ENCODE assay signal across 33 cellular contexts in the genomic region with DNA sequence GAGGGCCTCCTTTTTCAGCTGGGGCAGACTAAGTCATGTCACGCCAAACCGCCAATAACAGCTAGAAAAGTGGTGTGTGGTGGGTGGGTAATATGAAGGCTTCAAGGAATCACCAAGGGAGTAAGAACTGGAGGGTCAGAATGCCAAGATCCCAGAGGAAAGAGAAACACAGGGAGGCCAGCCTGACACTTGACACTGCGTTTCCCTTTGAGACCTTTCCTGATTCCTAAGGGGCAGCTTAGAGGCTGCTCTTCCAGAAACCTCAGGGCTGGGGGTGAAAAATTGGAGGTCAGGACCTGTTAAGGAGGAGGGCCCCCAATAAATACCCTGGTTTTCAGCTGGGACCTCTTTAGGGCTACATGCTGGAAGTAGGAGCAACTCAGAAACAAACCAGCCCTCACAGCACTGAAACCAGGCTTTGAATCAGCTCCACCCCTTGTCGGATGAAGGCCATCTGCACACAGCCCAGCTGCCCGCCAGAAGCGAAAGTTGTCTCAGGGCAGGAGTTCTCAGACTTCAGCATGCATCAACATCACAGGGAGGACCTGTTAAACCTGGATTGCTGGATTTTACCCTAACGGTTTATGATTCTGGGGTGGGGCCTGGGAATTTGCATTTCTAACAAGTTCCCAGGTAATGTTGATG. TPM values are rescaled to one million over a fixed set of nuclear protein-coding genes. Genes with fewer than 3 reads are reported as not detected.
DNase-seq lines count a peak whose midpoint lies in the region; ATAC-seq, FAIRE-seq and TF ChIP-seq lines count a peak whose summit lies in the region.
"Had no signal": no experiment of that assay in that cellular context is flagged by ENCODE, and none has a peak within 500 bp of the region (broad histone marks: within the 10 kb centered on the region; RNA-seq: fewer than 3 reads in every experiment).

No MANE protein-coding gene starts in this region.

- peaks cover 2% of the 10 kb centered on the region for H3K27me3 Mint-ChIP-seq in neural progenitor cell (ENCODE audit: insufficient read depth, low read depth)
- H3K27me3 Mint-ChIP-seq in naive thymus-derived CD4-positive, alpha-beta T cell: peaks cover 10 to 26% (median 19%) of the 10 kb centered on the region in 5 donors

- peak; percentile 7 for FAIRE-seq in H1 (lab: Jason Lieb, UNC)
- FAIRE-seq in GM19239 (lab: Jason Lieb, UNC): no peak
- FAIRE-seq: A549, GM12891 had no signal

- no peaks in the 10 kb centered on the region for H4K20me1 ChIP-seq in H1 (replicated peaks in 1 of 2; ENCODE audit: control insufficient read depth in 1 of 2, insufficient read depth in 2 of 2, low read length in 2 of 2)
- no peaks in the 10 kb centered on the region for H4K20me1 ChIP-seq in neural progenitor cell (ENCODE audit: low read depth)

- H3K56ac ChIP-seq in H1 (replicated peaks; ENCODE audit: insufficient read length, low read depth, low read length): no peak overlapping the region

- peak overlapping the region; percentile 34; the same call in 1 of the 2 replicates for H2BK20ac ChIP-seq in H1 (ENCODE audit: low read length)

- CTCF ChIA-PET in H1 (lab: Charles Lee; ENCODE audit: partially characterized antibody): interaction anchor here (0.6 to 2.2 kb wide), 22 partner anchors 8 to 158 kb away, joined by 3 to 14 read pairs (median 3); a partner anchor contains a TSS
- CTCF ChIA-PET in naive thymus-derived CD4-positive, alpha-beta T cell (lab: Charles Lee): interaction anchor here (0.7 kb wide), 1 partner anchor 780 kb away, joined by 3 read pairs; no protein-coding TSS in a partner anchor

- H3K4ac ChIP-seq in H1 (replicated peaks; ENCODE audit: insufficient read length, low read depth, low read length): no peak overlapping the region

- H3K4me1 Mint-ChIP-seq in neural progenitor cell: peaks cover 26% of the 10 kb centered on the region
- H3K4me1 Mint-ChIP-seq in naive thymus-derived CD4-positive, alpha-beta T cell: no peaks in the 10 kb centered on the region
- H3K4me1 Mint-ChIP-seq: immature natural killer cell; memory B cell; stimulated activated naive CD8-positive, alpha-beta T cell treated with anti-CD3 and anti-CD28 coated beads, Interleukin-15, amount 100 ng/mL, for 72 hours had no signal

- TF ChIP-seq POLR2A in H1 (IDR thresholded peaks at IDR 0.05; ENCODE audit: control extremely low read depth in 1 of 2, low read depth in 2 of 2, low read length in 2 of 2): no peak

- intact Hi-C loops in naive thymus-derived CD4-positive, alpha-beta T cell (cut with micrococcal nuclease): no loop called here

- H3K36me3 Mint-ChIP-seq in neural progenitor cell: no peaks in the 10 kb centered on the region
- no peaks in the 10 kb centered on the region for H3K36me3 Mint-ChIP-seq in naive thymus-derived CD4-positive, alpha-beta T cell
- H3K36me3 Mint-ChIP-seq: activated CD4-positive, alpha-beta memory T cell treated with anti-CD3 and anti-CD28 coated beads for 36 hours; CD4-positive, CD25-positive, alpha-beta regulatory T cell; immature natural killer cell; memory B cell had no signal

- H2BK120ac ChIP-seq in H1 (replicated peaks; ENCODE audit: low read depth, low read length): no peak overlapping the region

- H3K4me3 ChIP-seq in HUES64 (ENCODE audit: low read length) (no peak overlapping the region), H1 (ENCODE audit: extremely low read depth in 1 of 4, insufficient read depth in 2 of 4, low read depth in 3 of 4, low read length in 4 of 4) (no peak overlapping the region), neural progenitor cell (no peak overlapping the region)
- no peak overlapping the region for H3K4me3 ChIP-seq in naive thymus-derived CD4-positive, alpha-beta T cell (ENCODE audit: low read length)
- H3K4me3 ChIP-seq: A549, right lobe of liver, thoracic aorta had no signal

- POLR2A ChIA-PET in H1 (lab: Charles Lee; ENCODE audit: partially characterized antibody): interaction anchor here (0.9 to 1.4 kb wide), 6 partner anchors 8 to 112 kb away, joined by 3 to 5 read pairs (median 3); a partner anchor contains a TSS
- POLR2A ChIA-PET in naive thymus-derived CD4-positive, alpha-beta T cell (lab: Charles Lee): no interaction called here

- peak overlapping the region; percentile 34 for H3K4me3 Mint-ChIP-seq in neural progenitor cell
- H3K4me3 Mint-ChIP-seq in naive thymus-derived CD4-positive, alpha-beta T cell: no peak overlapping the region
- H3K4me3 Mint-ChIP-seq: activated CD4-positive, alpha-beta memory T cell treated with anti-CD3 and anti-CD28 coated beads for 36 hours; activated naive CD4-positive, alpha-beta T cell treated with anti-CD3 and anti-CD28 coated beads for 36 hours; CD4-positive, CD25-positive, alpha-beta regulatory T cell; immature natural killer cell; memory B cell; stimulated activated naive CD8-positive, alpha-beta T cell treated with anti-CD3 and anti-CD28 coated beads, Interleukin-15, amount 100 ng/mL, for 72 hours had no signal

- H3K14ac ChIP-seq in H1 (ENCODE audit: insufficient read length): no peak overlapping the region

- H2AFZ ChIP-seq in H1 (ENCODE audit: low read length) (no peak overlapping the region), neural progenitor cell (replicated peaks) (no peak overlapping the region)

- ATAC-seq in naive thymus-derived CD4-positive, alpha-beta T cell: no peak
- ATAC-seq: A549; left colon; right lobe of liver; stimulated activated naive CD8-positive, alpha-beta T cell treated with anti-CD3 and anti-CD28 coated beads, Interleukin-15, amount 100 ng/mL, for 72 hours had no signal

- peaks cover 48% of the 10 kb centered on the region for H3F3A ChIP-seq in neural progenitor cell (ENCODE audit: low read depth)

- TF ChIP-seq CTCF in H1 (IDR thresholded peaks at IDR 0.05; ENCODE audit: control extremely low read depth in 1 of 3, insufficient read depth in 1 of 3, low read depth in 1 of 3, low read length in 3 of 3) (no peak), neural progenitor cell (IDR thresholded peaks at IDR 0.05) (no peak)

- H4K5ac ChIP-seq in H1 (ENCODE audit: insufficient read length, low read depth, low read length): no peak overlapping the region

- no peak overlapping the region for H4K8ac ChIP-seq in H1 (ENCODE audit: extremely low read depth, insufficient read depth, low read length)

- H3K4me2 ChIP-seq in H1 (ENCODE audit: insufficient read depth in 1 of 2, low read depth in 2 of 2, low read length in 2 of 2) (peak overlapping the region; percentile 44 to 46), neural progenitor cell (peak overlapping the region; percentile 53)
- H3K4me2 ChIP-seq: A549 had no signal

- WGBS in HUES64: 50% methylated on average over 7 of the region's 7 CpGs
- WGBS in H1 (ENCODE audit: extremely low coverage in 1 of 2, insufficient coverage in 1 of 2, insufficient read length in 1 of 2, insufficient replicate concordance in 2 of 2, low coverage in 1 of 2, low lambda C conversion rate in 2 of 2, missing lambda C conversion rate in 1 of 2), 2 experiments: 50% methylated on average over 7 of the region's 7 CpGs; no CpG with 5 or more reads in 1 of the 2 experiments

- TF ChIP-seq EP300 in H1 (IDR thresholded peaks at IDR 0.05; ENCODE audit: borderline replicate concordance in 1 of 2, low read depth in 2 of 2, low read length in 2 of 2): no peak

- H3K9ac ChIP-seq in HUES64 (ENCODE audit: low read depth, low read length) (no peak overlapping the region), H1 (replicated peaks in 1 of 4; ENCODE audit: extremely low read depth in 1 of 4, low read depth in 3 of 4, low read length in 3 of 4) (no peak overlapping the region), neural progenitor cell (no peak overlapping the region)

- 0 out of 2 replicates have a peak overlapping the region, but pooled peaks have one; percentile 61 for H2BK5ac ChIP-seq in H1 (ENCODE audit: low read depth, low read length)

- H3K79me1 ChIP-seq in H1 (ENCODE audit: low read depth, low read length): no peaks in the 10 kb centered on the region; the same call in 1 of the 2 replicates

- H2BK12ac ChIP-seq in H1 (ENCODE audit: low read depth, low read length): peak overlapping the region; percentile 90; the same call in 1 of the 2 replicates

- H3K79me2 ChIP-seq in H1 (ENCODE audit: control insufficient read depth in 1 of 2, insufficient read depth in 2 of 2, low read length in 2 of 2): no peaks in the 10 kb centered on the region
- H3K79me2 ChIP-seq in neural progenitor cell (ENCODE audit: low read depth): no peaks in the 10 kb centered on the region

- H3K23me2 ChIP-seq in H1 (ENCODE audit: low read depth, low read length): no peaks in the 10 kb centered on the region; the same call in 1 of the 2 replicates

- H3K36me3 ChIP-seq in HUES64 (ENCODE audit: insufficient read depth, low read length) (no peaks in the 10 kb centered on the region), H1 (ENCODE audit: control insufficient read depth in 2 of 4, insufficient read depth in 4 of 4, low read length in 3 of 4) (no peaks in the 10 kb centered on the region), neural progenitor cell (no peaks in the 10 kb centered on the region)
- H3K36me3 ChIP-seq in naive thymus-derived CD4-positive, alpha-beta T cell (ENCODE audit: control insufficient read depth in 2 of 3, insufficient read depth in 3 of 3, low read length in 3 of 3): no peaks in the 10 kb centered on the region
- H3K36me3 ChIP-seq: right lobe of liver, thoracic aorta had no signal

- H3K18ac ChIP-seq in H1 (ENCODE audit: extremely low read depth, low read length): peak overlapping the region; percentile 6; the same call in 1 of the 2 replicates

- no peak for TF ChIP-seq RAD21 in H1 (IDR thresholded peaks at IDR 0.05 in 1 of 2, conservative IDR thresholded peaks at IDR 0.05 in 1 of 2; ENCODE audit: low read depth in 2 of 2, low read length in 2 of 2)

- H3K4me1 ChIP-seq in HUES64 (ENCODE audit: insufficient read depth, low read length) (peaks cover 28% of the 10 kb centered on the region), H1 (replicated peaks in 1 of 4; ENCODE audit: control insufficient read depth in 3 of 4, insufficient read depth in 4 of 4, low read length in 3 of 4) (peaks cover 11 to 31% (median 19%) of the 10 kb centered on the region in 4 experiments), neural progenitor cell (peaks cover 59% of the 10 kb centered on the region)
- no peaks in the 10 kb centered on the region for H3K4me1 ChIP-seq in naive thymus-derived CD4-positive, alpha-beta T cell (ENCODE audit: control insufficient read depth in 2 of 2, insufficient read depth in 2 of 2, low read length in 2 of 2)
- H3K4me1 ChIP-seq: A549, right lobe of liver had no signal

- H3K9me3 ChIP-seq in HUES64 (ENCODE audit: insufficient read depth, low read depth, low read length) (no peaks in the 10 kb centered on the region), H1 (ENCODE audit: insufficient read depth in 2 of 2, low read depth in 1 of 2, low read length in 1 of 2) (no peaks in the 10 kb centered on the region), neural progenitor cell (ENCODE audit: low read depth) (no peaks in the 10 kb centered on the region)
- H3K9me3 ChIP-seq in naive thymus-derived CD4-positive, alpha-beta T cell (ENCODE audit: control insufficient read depth in 2 of 3, low read length in 3 of 3): no peaks in the 10 kb centered on the region
- H3K9me3 ChIP-seq: A549, right lobe of liver, thoracic aorta had no signal

- H3K23ac ChIP-seq in H1 (ENCODE audit: insufficient read length): no peak overlapping the region

- H3K27me3 ChIP-seq in HUES64 (ENCODE audit: insufficient read depth, low read length) (no peaks in the 10 kb centered on the region), H1 (replicated peaks in 1 of 4; ENCODE audit: control insufficient read depth in 3 of 4, extremely low read depth in 1 of 4, insufficient read depth in 3 of 4, low read length in 3 of 4) (no peaks in the 10 kb centered on the region), neural progenitor cell (no peaks in the 10 kb centered on the region)
- no peaks in the 10 kb centered on the region for H3K27me3 ChIP-seq in naive thymus-derived CD4-positive, alpha-beta T cell (ENCODE audit: control insufficient read depth in 2 of 2, insufficient read depth in 2 of 2, low read length in 2 of 2)
- H3K27me3 ChIP-seq: right lobe of liver had no signal

- no peaks in the 10 kb centered on the region for H3K9me3 Mint-ChIP-seq in neural progenitor cell
- peaks cover 0 to 5% (median 0%) of the 10 kb centered on the region in 11 donors for H3K9me3 Mint-ChIP-seq in naive thymus-derived CD4-positive, alpha-beta T cell
- H3K9me3 Mint-ChIP-seq: activated CD4-positive, alpha-beta memory T cell treated with anti-CD3 and anti-CD28 coated beads for 36 hours; activated naive CD4-positive, alpha-beta T cell treated with anti-CD3 and anti-CD28 coated beads for 36 hours; immature natural killer cell; memory B cell; stimulated activated naive CD8-positive, alpha-beta T cell treated with anti-CD3 and anti-CD28 coated beads, Interleukin-15, amount 100 ng/mL, for 72 hours had no signal

- no peak overlapping the region for H2AK5ac ChIP-seq in H1 (ENCODE audit: low read depth, low read length)

- H4K91ac ChIP-seq in H1 (replicated peaks; ENCODE audit: insufficient read length, low read length): no peak overlapping the region

- no peak overlapping the region for H2BK15ac ChIP-seq in H1 (ENCODE audit: low read length)

- peak; percentile 37 for DNase-seq in NCI-H82 (lab: John Stamatoyannopoulos, UW)
- no peak for DNase-seq in NCI-H82 treated with DMSO at 0.1 percent for 48 hours (lab: John Stamatoyannopoulos, UW; ENCODE audit: unreplicated experiment)
- no peak for DNase-seq in H1 (ENCODE audit: low read depth in 1 of 2, low spot score in 2 of 2)
- no peak for DNase-seq in neural progenitor cell (ENCODE audit: low spot score)
- no peak for DNase-seq in GM19239 (ENCODE audit: insufficient read length, low spot score)
- DNase-seq in naive thymus-derived CD4-positive, alpha-beta T cell: no peak
- no peak for DNase-seq in hepatic stellate cell (ENCODE audit: low spot score)
- DNase-seq: activated CD4-positive, alpha-beta memory T cell treated with anti-CD3 and anti-CD28 coated beads for 36 hours; activated CD4-positive, alpha-beta T cell treated with anti-CD3 and anti-CD28 coated beads for 1 hour; activated CD8-positive, alpha-beta memory T cell treated with anti-CD3 and anti-CD28 coated beads, Interleukin-2, amount 50 U/mL, for 48 hours; activated naive CD4-positive, alpha-beta T cell treated with anti-CD3 and anti-CD28 coated beads for 36 hours; Calu3; CD4-positive, CD25-positive, alpha-beta regulatory T cell; hypothalamus; immature natural killer cell; left colon; NCI-H1048; NCI-H510A; nucleus accumbens; right lobe of liver; SHP77; stimulated activated CD4-positive, alpha-beta T cell treated with anti-CD3 and anti-CD28 coated beads, Interleukin-2, amount 100 ng/mL, for 48 hours; stimulated activated naive CD8-positive, alpha-beta T cell treated with anti-CD3 and anti-CD28 coated beads, Interleukin-15, amount 100 ng/mL, for 72 hours; T-helper 2 cell had no signal

- H3K27ac ChIP-seq in HUES64 (ENCODE audit: low read depth, low read length) (peak overlapping the region; percentile 31; the same call in 1 of the 2 replicates), H1 (ENCODE audit: low read depth, low read length) (no peak overlapping the region), neural progenitor cell (peak overlapping the region; percentile 21)
- H3K27ac ChIP-seq in naive thymus-derived CD4-positive, alpha-beta T cell (ENCODE audit: low read depth, low read length): no peak overlapping the region
- H3K27ac ChIP-seq: A549, right lobe of liver, thoracic aorta had no signal

- H3K27ac Mint-ChIP-seq in neural progenitor cell: peak overlapping the region; percentile 66
- no peak overlapping the region for H3K27ac Mint-ChIP-seq in naive thymus-derived CD4-positive, alpha-beta T cell
- H3K27ac Mint-ChIP-seq: activated CD4-positive, alpha-beta memory T cell treated with anti-CD3 and anti-CD28 coated beads for 36 hours; activated naive CD4-positive, alpha-beta T cell treated with anti-CD3 and anti-CD28 coated beads for 36 hours; CD4-positive, CD25-positive, alpha-beta regulatory T cell; immature natural killer cell; memory B cell; progenitor cell of endocrine pancreas; stimulated activated naive CD8-positive, alpha-beta T cell treated with anti-CD3 and anti-CD28 coated beads, Interleukin-15, amount 100 ng/mL, for 72 hours had no signal

RNA-seq across cellular contexts. Expression of a gene that starts 11.1 kb away (rescaled TPM):
- polyA plus RNA-seq in HUES64 (2013, experiment 1 of 2): 0.40 TPM
- 0.51 TPM for polyA plus RNA-seq in HUES64 (2013, experiment 2 of 2)
- 3.0 and 3.5 TPM in 2 replicates for total RNA-seq in H1 (2021; fragmentation: NEBNext Ultra II Directional; extraction: Animal tissue kit (Norgen Biotek cat#: 25700))
- 2.5 and 3.2 TPM in 2 replicates for polyA plus RNA-seq in H1 (2011; rRNA removed)
- polyA plus RNA-seq in H1 (2011; cell fraction: cytosol; rRNA removed): 2.4 TPM
- 2.9 TPM for polyA plus RNA-seq in H1 (2011; cell fraction: nucleus; rRNA removed)
- polyA plus RNA-seq in H1 (2012, experiment 1 of 2): 1.7 to 3.5 TPM (median 2.9 TPM) in 4 replicates
- 2.8 TPM for polyA plus RNA-seq in H1 (2012, experiment 2 of 2)
- 3.0 TPM for polyA plus RNA-seq in H1 (2013, experiment 1 of 2)
- 2.5 TPM for polyA plus RNA-seq in H1 (2013, experiment 2 of 2)
- 1.5 and 2.5 TPM in 2 replicates for polyA minus RNA-seq in H1 (2011; rRNA and poly(A)+ RNA removed)
- 1.8 TPM for polyA minus RNA-seq in H1 (2011; cell fraction: cytosol; rRNA and poly(A)+ RNA removed)
- 0.90 TPM for polyA minus RNA-seq in H1 (2011; cell fraction: nucleus; rRNA and poly(A)+ RNA removed)
- total RNA-seq in neural progenitor cell (ENCODE audit: low replicate concordance): 0.40 TPM in 1 of 2 replicates, not detected in the other
- under 1 TPM in 1 of 5 experiments, not detected in 4; 0.16 TPM for total RNA-seq in naive thymus-derived CD4-positive, alpha-beta T cell
- polyA plus RNA-seq in naive thymus-derived CD4-positive, alpha-beta T cell: not detected
- total RNA-seq: activated CD4-positive, alpha-beta memory T cell treated with anti-CD3 and anti-CD28 coated beads for 36 hours; activated naive CD4-positive, alpha-beta T cell treated with anti-CD3 and anti-CD28 coated beads for 36 hours; Calu3; CD4-positive, CD25-positive, alpha-beta regulatory T cell; Daoy; dermis microvascular lymphatic vessel endothelial cell; left colon; right lobe of liver; urinary bladder had no signal
- polyA plus RNA-seq: A549; CD4-positive, CD25-positive, alpha-beta regulatory T cell; immature natural killer cell had no signal

Comparison
In these comparisons a context has a peak if more than half of its experiments do, and no peak if none do; other contexts are left out.
1. H3K27ac ChIP-seq: peak in HUES64 (single experiment) and neural progenitor cell (single experiment); none in H1 (single experiment) and naive thymus-derived CD4-positive, alpha-beta T cell (single experiment).